18 cellular contexts compared by ENCODE assay signal in genomic region chrX:1086444-1087409, GRCh38.
DNase-seq lines count a peak whose midpoint lies in the region; ATAC-seq, FAIRE-seq and TF ChIP-seq lines count a peak whose summit lies in the region.
"Had no signal": no experiment of that assay in that cellular context is flagged by ENCODE, and none has a peak within 500 bp of the region (broad histone marks: within the 10 kb centered on the region; RNA-seq: fewer than 3 reads in every experiment).

No MANE protein-coding gene starts in this region.

- no peak overlapping the region for H2AK5ac ChIP-seq in H1 (ENCODE audit: low read depth, low read length)

- no peak overlapping the region for H3K23ac ChIP-seq in H1 (ENCODE audit: insufficient read length)

- no peaks in the 10 kb centered on the region for H3K23me2 ChIP-seq in H1 (ENCODE audit: low read depth, low read length)

- TF ChIP-seq CTCF in H1 (IDR thresholded peaks at IDR 0.05; ENCODE audit: control extremely low read depth in 1 of 3, insufficient read depth in 1 of 3, low read depth in 1 of 3, low read length in 3 of 3) (no peak), uterus (IDR thresholded peaks at IDR 0.05) (no peak)

- no peak overlapping the region for H3K27ac ChIP-seq in H1 (ENCODE audit: low read depth, low read length)
- H3K27ac ChIP-seq in uterus, result no peak overlapping the region
- H3K27ac ChIP-seq: HL-60 had no signal

- no peak overlapping the region for H3K4me3 Mint-ChIP-seq in activated naive CD8-positive, alpha-beta T cell treated with anti-CD3 and anti-CD28 coated beads, Interleukin-2, amount 50 U/mL, for 24 hours
- no peak overlapping the region for H3K4me3 Mint-ChIP-seq in activated naive CD8-positive, alpha-beta T cell treated with anti-CD3 and anti-CD28 coated beads for 36 hours
- no peak overlapping the region for H3K4me3 Mint-ChIP-seq in stimulated activated naive CD8-positive, alpha-beta T cell treated with anti-CD3 and anti-CD28 coated beads, Interleukin-15, amount 100 ng/mL, for 72 hours
- H3K4me3 Mint-ChIP-seq: CD8-positive, alpha-beta T cell had no signal

- H3K4ac ChIP-seq in H1 (replicated peaks; ENCODE audit: insufficient read length, low read depth, low read length), result no peak overlapping the region

- H4K5ac ChIP-seq in H1 (ENCODE audit: insufficient read length, low read depth, low read length), result no peak overlapping the region

- H4K8ac ChIP-seq in H1 (ENCODE audit: extremely low read depth, insufficient read depth, low read length), result no peak overlapping the region

- H3K9me3 Mint-ChIP-seq in activated naive CD8-positive, alpha-beta T cell treated with anti-CD3 and anti-CD28 coated beads, Interleukin-2, amount 50 U/mL, for 24 hours, result peaks cover 22% of the 10 kb centered on the region
- peaks cover 22% of the 10 kb centered on the region for H3K9me3 Mint-ChIP-seq in activated naive CD8-positive, alpha-beta T cell treated with anti-CD3 and anti-CD28 coated beads for 36 hours
- H3K9me3 Mint-ChIP-seq in stimulated activated naive CD8-positive, alpha-beta T cell treated with anti-CD3 and anti-CD28 coated beads, Interleukin-15, amount 100 ng/mL, for 72 hours, result peaks cover 34 to 36% of the 10 kb centered on the region in 2 donors

- no peaks in the 10 kb centered on the region for H3K27me3 Mint-ChIP-seq in activated naive CD8-positive, alpha-beta T cell treated with anti-CD3 and anti-CD28 coated beads, Interleukin-2, amount 50 U/mL, for 24 hours
- H3K27me3 Mint-ChIP-seq in activated naive CD8-positive, alpha-beta T cell treated with anti-CD3 and anti-CD28 coated beads for 36 hours, result peaks cover 24% of the 10 kb centered on the region
- H3K27me3 Mint-ChIP-seq in stimulated activated naive CD8-positive, alpha-beta T cell treated with anti-CD3 and anti-CD28 coated beads, Interleukin-15, amount 100 ng/mL, for 72 hours, result peaks cover 39% of the 10 kb centered on the region

- H3K9me3 ChIP-seq in H1 (ENCODE audit: insufficient read depth in 2 of 2, low read depth in 1 of 2, low read length in 1 of 2) (no peaks in the 10 kb centered on the region), uterus (no peaks in the 10 kb centered on the region)

- no peak for TF ChIP-seq EP300 in H1 (IDR thresholded peaks at IDR 0.05; ENCODE audit: borderline replicate concordance in 1 of 2, low read depth in 2 of 2, low read length in 2 of 2)

- peak overlapping the region; percentile 27 for H4K91ac ChIP-seq in H1 (replicated peaks; ENCODE audit: insufficient read length, low read length)

- TF ChIP-seq POLR2A in H1 (IDR thresholded peaks at IDR 0.05; ENCODE audit: control extremely low read depth in 1 of 2, low read depth in 2 of 2, low read length in 2 of 2), result no peak
- no peak for TF ChIP-seq POLR2A in uterus (IDR thresholded peaks at IDR 0.05)

- H2BK120ac ChIP-seq in H1 (replicated peaks; ENCODE audit: low read depth, low read length), result no peak overlapping the region

- FAIRE-seq in H1 (lab: Jason Lieb, UNC), result no peak
- FAIRE-seq: endometrium, K562 had no signal

- no peak overlapping the region for H2AFZ ChIP-seq in H1 (ENCODE audit: low read length)

- peaks cover 2% of the 10 kb centered on the region for H3K36me3 Mint-ChIP-seq in activated naive CD8-positive, alpha-beta T cell treated with anti-CD3 and anti-CD28 coated beads, Interleukin-2, amount 50 U/mL, for 24 hours (ENCODE audit: low read depth)
- H3K36me3 Mint-ChIP-seq in activated naive CD8-positive, alpha-beta T cell treated with anti-CD3 and anti-CD28 coated beads for 36 hours, result no peaks in the 10 kb centered on the region
- H3K36me3 Mint-ChIP-seq: CD8-positive, alpha-beta T cell had no signal

- no peak overlapping the region for H3K18ac ChIP-seq in H1 (ENCODE audit: extremely low read depth, low read length)

- POLR2A ChIA-PET in H1 (lab: Charles Lee; ENCODE audit: partially characterized antibody), result no interaction called here

- H4K20me1 ChIP-seq in H1 (replicated peaks in 1 of 2; ENCODE audit: control insufficient read depth in 1 of 2, insufficient read depth in 2 of 2, low read length in 2 of 2), result no peaks in the 10 kb centered on the region

- no peak overlapping the region for H3K56ac ChIP-seq in H1 (replicated peaks; ENCODE audit: insufficient read length, low read depth, low read length)

- H3K4me1 ChIP-seq in H1 (replicated peaks in 1 of 4; ENCODE audit: control insufficient read depth in 3 of 4, insufficient read depth in 4 of 4, low read length in 3 of 4), result no peaks in the 10 kb centered on the region
- H3K4me1 ChIP-seq in uterus, result no peaks in the 10 kb centered on the region

- 79% methylated on average over 9 of the region's 9 CpGs; no CpG with 5 or more reads in 1 of the 2 experiments for WGBS in H1 (ENCODE audit: extremely low coverage in 1 of 2, insufficient coverage in 1 of 2, insufficient read length in 1 of 2, insufficient replicate concordance in 2 of 2, low coverage in 1 of 2, low lambda C conversion rate in 2 of 2, missing lambda C conversion rate in 1 of 2), 2 experiments

- no peak overlapping the region for H2BK5ac ChIP-seq in H1 (ENCODE audit: low read depth, low read length)

- H2BK15ac ChIP-seq in H1 (ENCODE audit: low read length), result no peak overlapping the region

- no peak overlapping the region for H3K4me3 ChIP-seq in H1 (ENCODE audit: extremely low read depth in 1 of 4, insufficient read depth in 2 of 4, low read depth in 3 of 4, low read length in 4 of 4)
- no peak overlapping the region for H3K4me3 ChIP-seq in uterus
- H3K4me3 ChIP-seq: K562 had no signal

- H3K79me1 ChIP-seq in H1 (ENCODE audit: low read depth, low read length), result no peaks in the 10 kb centered on the region

- no peak overlapping the region for H2BK20ac ChIP-seq in H1 (ENCODE audit: low read length)

- no peaks in the 10 kb centered on the region for H3K79me2 ChIP-seq in H1 (ENCODE audit: control insufficient read depth in 1 of 2, insufficient read depth in 2 of 2, low read length in 2 of 2)

- H3K27me3 ChIP-seq in H1 (replicated peaks in 1 of 4; ENCODE audit: control insufficient read depth in 3 of 4, extremely low read depth in 1 of 4, insufficient read depth in 3 of 4, low read length in 3 of 4) (no peaks in the 10 kb centered on the region), uterus (no peaks in the 10 kb centered on the region)

- no peak overlapping the region for H3K27ac Mint-ChIP-seq in activated naive CD8-positive, alpha-beta T cell treated with anti-CD3 and anti-CD28 coated beads, Interleukin-2, amount 50 U/mL, for 24 hours
- H3K27ac Mint-ChIP-seq in activated naive CD8-positive, alpha-beta T cell treated with anti-CD3 and anti-CD28 coated beads for 36 hours, result no peak overlapping the region
- no peak overlapping the region for H3K27ac Mint-ChIP-seq in stimulated activated naive CD8-positive, alpha-beta T cell treated with anti-CD3 and anti-CD28 coated beads, Interleukin-15, amount 100 ng/mL, for 72 hours
- H3K27ac Mint-ChIP-seq: CD8-positive, alpha-beta T cell had no signal

- no peaks in the 10 kb centered on the region for H3K36me3 ChIP-seq in H1 (ENCODE audit: control insufficient read depth in 2 of 4, insufficient read depth in 4 of 4, low read length in 3 of 4)
- no peaks in the 10 kb centered on the region for H3K36me3 ChIP-seq in uterus

- intact Hi-C loops in uterus (cut with DNase I; ENCODE audit: low total_unique reads), result no loop called here

- no peaks in the 10 kb centered on the region for H3K4me1 Mint-ChIP-seq in activated naive CD8-positive, alpha-beta T cell treated with anti-CD3 and anti-CD28 coated beads, Interleukin-2, amount 50 U/mL, for 24 hours
- H3K4me1 Mint-ChIP-seq in activated naive CD8-positive, alpha-beta T cell treated with anti-CD3 and anti-CD28 coated beads for 36 hours, result no peaks in the 10 kb centered on the region
- H3K4me1 Mint-ChIP-seq in stimulated activated naive CD8-positive, alpha-beta T cell treated with anti-CD3 and anti-CD28 coated beads, Interleukin-15, amount 100 ng/mL, for 72 hours, result no peaks in the 10 kb centered on the region

- no peak for TF ChIP-seq RAD21 in H1 (IDR thresholded peaks at IDR 0.05 in 1 of 2, conservative IDR thresholded peaks at IDR 0.05 in 1 of 2; ENCODE audit: low read depth in 2 of 2, low read length in 2 of 2)

- no peak overlapping the region for H3K4me2 ChIP-seq in H1 (ENCODE audit: insufficient read depth in 1 of 2, low read depth in 2 of 2, low read length in 2 of 2)

- CTCF ChIA-PET in H1 (lab: Charles Lee; ENCODE audit: partially characterized antibody), result no interaction called here

- H3K14ac ChIP-seq in H1 (ENCODE audit: insufficient read length), result no peak overlapping the region

- no peak overlapping the region for H2BK12ac ChIP-seq in H1 (ENCODE audit: low read depth, low read length)

- no peak overlapping the region for H3K9ac ChIP-seq in H1 (replicated peaks in 1 of 4; ENCODE audit: extremely low read depth in 1 of 4, low read depth in 3 of 4, low read length in 3 of 4)

- DNase-seq in activated naive CD8-positive, alpha-beta T cell treated with anti-CD3 and anti-CD28 coated beads, Interleukin-2, amount 50 U/mL, for 24 hours, result no peak
- no peak for DNase-seq in activated naive CD8-positive, alpha-beta T cell treated with anti-CD3 and anti-CD28 coated beads for 36 hours
- DNase-seq in M059J (ENCODE audit: low read depth) (peak; percentile 56), H1 (ENCODE audit: low read depth in 1 of 2, low spot score in 2 of 2) (no peak), GM19240 (ENCODE audit: insufficient read length, low spot score) (no peak), uterus (no peak)
- no peak for DNase-seq in stimulated activated naive CD8-positive, alpha-beta T cell treated with anti-CD3 and anti-CD28 coated beads, Interleukin-15, amount 100 ng/mL, for 72 hours
- no peak for DNase-seq in activated effector memory CD4-positive, alpha-beta T cell treated with Interleukin-2 at 50 U/mL for 16 hours
- DNase-seq: amygdala; CD8-positive, alpha-beta T cell; DMS79 treated with DMSO at 0.1 percent for 48 hours; foreskin fibroblast; midbrain; NCI-H1092; OCI-M1 had no signal

- ATAC-seq in activated naive CD8-positive, alpha-beta T cell treated with anti-CD3 and anti-CD28 coated beads, Interleukin-2, amount 50 U/mL, for 24 hours, result peak; percentile 63
- peak; percentile 48 for ATAC-seq in stimulated activated naive CD8-positive, alpha-beta T cell treated with anti-CD3 and anti-CD28 coated beads, Interleukin-15, amount 100 ng/mL, for 72 hours
- ATAC-seq: CD8-positive, alpha-beta T cell; K562 had no signal

TF ChIP-seq in H1, 55 proteins besides CTCF, POLR2A, EP300 and RAD21:
- TF ChIP-seq SIN3A (conservative IDR thresholded peaks at IDR 0.05 in 1 of 2, IDR thresholded peaks at IDR 0.05 in 1 of 2; ENCODE audit: low read depth in 1 of 2, low read length in 2 of 2) (no peak), KDM4A (IDR thresholded peaks at IDR 0.05; ENCODE audit: low read depth, low read length, severe bottlenecking) (no peak), KDM1A (IDR thresholded peaks at IDR 0.05; ENCODE audit: borderline replicate concordance, low read length) (no peak), CBX5 (IDR thresholded peaks at IDR 0.05; ENCODE audit: low read depth, low read length) (no peak)
